ENCODE assay signal across 4 cellular contexts in the genomic region with DNA sequence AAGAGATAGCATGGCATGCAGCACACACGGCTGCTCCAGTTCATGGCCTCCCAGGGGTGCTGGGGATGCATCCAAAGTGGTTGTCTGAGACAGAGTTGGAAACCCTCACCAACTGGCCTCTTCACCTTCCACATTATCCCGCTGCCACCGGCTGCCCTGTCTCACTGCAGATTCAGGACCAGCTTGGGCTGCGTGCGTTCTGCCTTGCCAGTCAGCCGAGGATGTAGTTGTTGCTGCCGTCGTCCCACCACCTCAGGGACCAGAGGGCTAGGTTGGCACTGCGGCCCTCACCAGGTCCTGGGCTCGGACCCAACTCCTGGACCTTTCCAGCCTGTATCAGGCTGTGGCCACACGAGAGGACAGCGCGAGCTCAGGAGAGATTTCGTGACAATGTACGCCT. TPM values are rescaled to one million over a fixed set of nuclear protein-coding genes. Genes with fewer than 3 reads are reported as not detected.
DNase-seq lines count a peak whose midpoint lies in the region; ATAC-seq lines count a peak whose summit lies in the region.
"Had no signal": no experiment of that assay in that cellular context is flagged by ENCODE, and none has a peak within 500 bp of the region (broad histone marks: within the 10 kb centered on the region; RNA-seq: fewer than 3 reads in every experiment).

No MANE protein-coding gene starts in this region.

- peaks cover 36% of the 10 kb centered on the region for H3K36me3 ChIP-seq in CD4-positive, CD25-positive, alpha-beta regulatory T cell (ENCODE audit: control insufficient read depth, insufficient read depth, low read length)

- H3K9me3 Mint-ChIP-seq in CD4-positive, CD25-positive, alpha-beta regulatory T cell, result no peaks in the 10 kb centered on the region

- peak overlapping the region; percentile 90 to 100 (median 98) for H3K27ac Mint-ChIP-seq in CD4-positive, CD25-positive, alpha-beta regulatory T cell

- H3K27ac ChIP-seq in CD4-positive, CD25-positive, alpha-beta regulatory T cell (ENCODE audit: insufficient read depth, low read length, poor library complexity, severe bottlenecking), result no peak overlapping the region

- no peak for ATAC-seq in CD4-positive, CD25-positive, alpha-beta regulatory T cell (ENCODE audit: low read depth in 2 of 2)

- H3K4me3 Mint-ChIP-seq in CD4-positive, CD25-positive, alpha-beta regulatory T cell, result peak overlapping the region in 2 of 4 donors; percentile 22 to 47

- peaks cover 9 to 40% (median 27%) of the 10 kb centered on the region in 4 donors for H3K4me1 Mint-ChIP-seq in CD4-positive, CD25-positive, alpha-beta regulatory T cell

- no peaks in the 10 kb centered on the region for H3K27me3 ChIP-seq in CD4-positive, CD25-positive, alpha-beta regulatory T cell (ENCODE audit: control insufficient read depth, insufficient read depth, low read length)

- H3K4me3 ChIP-seq in CD4-positive, CD25-positive, alpha-beta regulatory T cell (ENCODE audit: low read depth, low read length), result no peak overlapping the region

- H3K27me3 Mint-ChIP-seq in CD4-positive, CD25-positive, alpha-beta regulatory T cell, result no peaks in the 10 kb centered on the region

- H3K9me3 ChIP-seq in CD4-positive, CD25-positive, alpha-beta regulatory T cell (ENCODE audit: control insufficient read depth in 2 of 2, low read length in 2 of 2), result no peaks in the 10 kb centered on the region

- DNase-seq in CD4-positive, CD25-positive, alpha-beta regulatory T cell, result no peak
- no peak for DNase-seq in NCI-H345 (lab: John Stamatoyannopoulos, UW)
- DNase-seq: activated CD4-positive, alpha-beta T cell treated with anti-CD3 and anti-CD28 coated beads, Interleukin-2, amount 50 U/mL, for 4 hours; NCI-H69 had no signal

- peaks cover 41% of the 10 kb centered on the region for H3K4me1 ChIP-seq in CD4-positive, CD25-positive, alpha-beta regulatory T cell (ENCODE audit: control insufficient read depth, insufficient read depth, low read length, poor library complexity, severe bottlenecking)

- H3K36me3 Mint-ChIP-seq in CD4-positive, CD25-positive, alpha-beta regulatory T cell, result peaks cover 18% of the 10 kb centered on the region

RNA-seq across cellular contexts. Expression of a gene that starts 4.8 kb away (rescaled TPM):
- 148 TPM for total RNA-seq in CD4-positive, CD25-positive, alpha-beta regulatory T cell
- 100 to 1,000 TPM; 185 to 263 (median 222) TPM for polyA plus RNA-seq in CD4-positive, CD25-positive, alpha-beta regulatory T cell

RNA-seq across cellular contexts. Expression of a gene that starts 5.0 kb away (rescaled TPM):
- 3.3 TPM for total RNA-seq in CD4-positive, CD25-positive, alpha-beta regulatory T cell
- 1 to 10 TPM in 2 of 4 donors, under 1 TPM in 2; 0.84 to 1.6 (median 1.1) TPM for polyA plus RNA-seq in CD4-positive, CD25-positive, alpha-beta regulatory T cell

RNA-seq across cellular contexts. Expression of a gene that starts 20.4 kb away (rescaled TPM):
- total RNA-seq in CD4-positive, CD25-positive, alpha-beta regulatory T cell, result 0.25 TPM
- polyA plus RNA-seq in CD4-positive, CD25-positive, alpha-beta regulatory T cell, result under 1 TPM in 3 of 4 donors, not detected in 1; 0.13 to 0.64 (median 0.18) TPM

RNA-seq across cellular contexts. Expression of a gene that starts 27.8 kb away (rescaled TPM):
- total RNA-seq in CD4-positive, CD25-positive, alpha-beta regulatory T cell, result 20.2 TPM
- polyA plus RNA-seq in CD4-positive, CD25-positive, alpha-beta regulatory T cell, result 1 to 10 TPM; 5.1 to 7.3 (median 6.8) TPM

RNA-seq across cellular contexts. Expression of a gene that starts 36.5 kb away (rescaled TPM):
- 46.6 TPM for total RNA-seq in CD4-positive, CD25-positive, alpha-beta regulatory T cell
- 10 to 100 TPM; 39.0 to 54.1 (median 47.2) TPM for polyA plus RNA-seq in CD4-positive, CD25-positive, alpha-beta regulatory T cell
